ENCODE assay signal across 18 cellular contexts in the genomic region with DNA sequence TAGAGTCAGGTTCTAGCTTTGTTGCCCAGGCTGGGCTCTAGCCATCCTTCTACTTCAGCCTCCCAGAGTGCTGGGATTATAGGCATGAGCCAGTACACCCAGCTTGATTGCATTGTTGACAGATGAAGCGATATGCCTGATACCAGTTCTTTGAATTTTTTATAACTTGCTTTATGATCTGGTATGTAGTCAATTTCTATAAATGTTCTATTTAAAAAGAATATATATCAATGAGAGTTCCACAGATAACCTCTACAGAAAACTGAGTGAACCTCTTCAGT.
DNase-seq lines count a peak whose midpoint lies in the region; ATAC-seq and TF ChIP-seq lines count a peak whose summit lies in the region.
"Had no signal": no experiment of that assay in that cellular context is flagged by ENCODE, and none has a peak within 500 bp of the region (broad histone marks: within the 10 kb centered on the region; RNA-seq: fewer than 3 reads in every experiment).

No MANE protein-coding gene starts in this region.

- no peaks in the 10 kb centered on the region for H3K36me3 ChIP-seq in GM23248 (ENCODE audit: low read depth)
- H3K36me3 ChIP-seq in trophoblast cell (ENCODE audit: control insufficient read depth in 1 of 2, insufficient read depth in 2 of 2, low read length in 2 of 2) = peaks cover 0 to 4% of the 10 kb centered on the region in 2 experiments
- H3K36me3 ChIP-seq: HAP-1 had no signal

- no peak overlapping the region for H2AK5ac ChIP-seq in trophoblast cell (ENCODE audit: low read length)

- CTCF ChIA-PET in RWPE1 (lab: Yijun Ruan, JAX) = interaction anchor here (1.2 kb wide), 2 partner anchors 34 to 99 kb away, joined by 3 read pairs; no protein-coding TSS in a partner anchor

- peak overlapping the region; percentile 64 for H3K4ac ChIP-seq in trophoblast cell (ENCODE audit: low read depth, low read length)

- POLR2A ChIA-PET in RWPE1 (lab: Yijun Ruan, JAX; ENCODE audit: low non-redundant PET) = no interaction called here

- no peak overlapping the region for H4K91ac ChIP-seq in trophoblast cell (ENCODE audit: low read depth, low read length)

- H3K18ac ChIP-seq in trophoblast cell (ENCODE audit: low read length) = peak overlapping the region; percentile 35

- no peak overlapping the region for H2AFZ ChIP-seq in GM23248
- H2AFZ ChIP-seq in trophoblast cell (ENCODE audit: insufficient read depth, low read length, poor library complexity) = no peak overlapping the region

- H2BK12ac ChIP-seq in trophoblast cell (ENCODE audit: low read length) = no peak overlapping the region

- H3F3A ChIP-seq in GM23248 (ENCODE audit: insufficient read depth) = peaks cover 23% of the 10 kb centered on the region

- ATAC-seq in left colon = peak; percentile 73
- ATAC-seq in HG02678 (IDR thresholded peaks at IDR 0.05; ENCODE audit: unreplicated experiment) = no peak
- ATAC-seq: CD8-positive, alpha-beta T cell; GM12878 had no signal

- H3K9ac ChIP-seq in GM23248 (no peak overlapping the region), trophoblast cell (ENCODE audit: low read length) (no peak overlapping the region)
- H3K9ac ChIP-seq: BLaER1 treated with 17β-estradiol and CSF1 and Interleukin-3, amounts not matched to agents 10 nM and 100 nM had no signal

- in situ Hi-C loops in GM23248 (cut with MboI) = no loop called here

- no peak for TF ChIP-seq CTCF in RWPE1 (conservative IDR thresholded peaks at IDR 0.05; ENCODE audit: low read depth)

- DNase-seq in GM23248 (no peak), RWPE1 (ENCODE audit: low spot score) (no peak), left colon (no peak), trophoblast cell (no peak), GF-D8 (lab: John Stamatoyannopoulos, UW) (no peak), NCI-H146 (lab: John Stamatoyannopoulos, UW) (no peak), NCI-H1694 (lab: John Stamatoyannopoulos, UW) (no peak)
- DNase-seq: Caco-2; CD4-positive, CD25-positive, alpha-beta regulatory T cell; CD8-positive, alpha-beta T cell; DMS153; DND-41; GOT3; HFFc6 had no signal

- 93% methylated on average over 1 of the region's 1 CpG for WGBS in GM23248 (ENCODE audit: low coverage in 1 of 2, low lambda C conversion rate in 2 of 2, missing lambda C conversion rate in 2 of 2), 2 experiments
- WGBS in trophoblast cell (ENCODE audit: extremely low coverage, insufficient coverage, insufficient read length) = no CpG with 5 or more reads among the region's 1 CpG

- no peaks in the 10 kb centered on the region for H3K9me3 ChIP-seq in GM23248 (ENCODE audit: low read depth)
- no peaks in the 10 kb centered on the region for H3K9me3 ChIP-seq in trophoblast cell (ENCODE audit: insufficient read depth, low read depth, low read length)
- H3K9me3 ChIP-seq: Caco-2, HAP-1 had no signal

- H3K27me3 ChIP-seq in GM23248 (replicated peaks; ENCODE audit: insufficient read depth) (no peaks in the 10 kb centered on the region), trophoblast cell (ENCODE audit: insufficient read depth, low read length) (no peaks in the 10 kb centered on the region)
- H3K27me3 ChIP-seq: BLaER1 treated with 17β-estradiol and CSF1 and Interleukin-3, amounts not matched to agents 10 nM and 100 nM had no signal

- H3K14ac ChIP-seq in trophoblast cell (ENCODE audit: low read length) = no peak overlapping the region

- no peaks in the 10 kb centered on the region for H4K20me1 ChIP-seq in GM23248 (ENCODE audit: insufficient read depth)

- H4K8ac ChIP-seq in trophoblast cell (ENCODE audit: low read depth, low read length) = no peak overlapping the region

- H3K79me2 ChIP-seq in GM23248 (ENCODE audit: insufficient read depth) (peaks cover 95% of the 10 kb centered on the region), trophoblast cell (ENCODE audit: control insufficient read depth, insufficient read depth, low read length, poor library complexity) (peaks cover 5% of the 10 kb centered on the region)

- H2BK120ac ChIP-seq in trophoblast cell (ENCODE audit: insufficient read depth, low read length, poor library complexity) = no peak overlapping the region

- no peak overlapping the region for H2BK5ac ChIP-seq in trophoblast cell (ENCODE audit: low read depth, low read length, poor library complexity)

- H3K4me3 ChIP-seq in GM23248 (no peak overlapping the region), trophoblast cell (ENCODE audit: low read depth, low read length) (no peak overlapping the region)
- H3K4me3 ChIP-seq: BLaER1 treated with 17β-estradiol and CSF1 and Interleukin-3, amounts not matched to agents 10 nM and 100 nM; GM12878; HAP-1 had no signal

- intact Hi-C loops in left colon (cut with DNase I, micrococcal nuclease) = no loop called here

- H3K23ac ChIP-seq in trophoblast cell (ENCODE audit: low read length) = no peak overlapping the region

- no peak overlapping the region for H4K12ac ChIP-seq in trophoblast cell (ENCODE audit: low read depth, low read length)

- H3K27ac ChIP-seq in GM23248 = peak overlapping the region; percentile 59
- H3K27ac ChIP-seq in RWPE1 = 0 out of 2 replicates have a peak overlapping the region, but pooled peaks have one; percentile 36
- H3K27ac ChIP-seq in trophoblast cell (ENCODE audit: low read depth, low read length) = no peak overlapping the region
- H3K27ac ChIP-seq: BLaER1 treated with 17β-estradiol and CSF1 and Interleukin-3, amounts not matched to agents 10 nM and 100 nM had no signal

- no peaks in the 10 kb centered on the region for H3K9me2 ChIP-seq in GM23248 (ENCODE audit: insufficient read depth)

- H3K4me1 ChIP-seq in GM23248 (ENCODE audit: insufficient read depth) (peaks cover 20% of the 10 kb centered on the region), trophoblast cell (ENCODE audit: control insufficient read depth in 1 of 2, insufficient read depth in 2 of 2, low read length in 2 of 2) (peaks cover 3 to 6% of the 10 kb centered on the region in 2 experiments)

- H3K79me1 ChIP-seq in trophoblast cell (ENCODE audit: low read length) = peaks cover 15% of the 10 kb centered on the region

- peak overlapping the region; percentile 10 for H3K4me2 ChIP-seq in GM23248 (ENCODE audit: unreplicated experiment)
- H3K4me2 ChIP-seq in trophoblast cell (ENCODE audit: low read length) = no peak overlapping the region
